Comparison of ENCODE assay signal across 14 cellular contexts in genomic region chr12:32532951-32533350, GRCh38.
DNase-seq lines count a peak whose midpoint lies in the region; ATAC-seq and TF ChIP-seq lines count a peak whose summit lies in the region.
"Had no signal": no experiment of that assay in that cellular context is flagged by ENCODE, and none has a peak within 500 bp of the region (broad histone marks: within the 10 kb centered on the region; RNA-seq: fewer than 3 reads in every experiment).

No MANE protein-coding gene starts in this region.

- no peaks in the 10 kb centered on the region for H3K9me3 ChIP-seq in psoas muscle

- no peaks in the 10 kb centered on the region for H3K27me3 Mint-ChIP-seq in Calu3 (ENCODE audit: unreplicated experiment)
- H3K27me3 Mint-ChIP-seq in activated naive CD4-positive, alpha-beta T cell treated with anti-CD3 and anti-CD28 coated beads, Interleukin-2, amount 10 ng/mL, durations not matched to agents 7 days and 5 days, result peaks cover 31% of the 10 kb centered on the region

- ATAC-seq in psoas muscle, result no peak
- ATAC-seq in GM18909 (IDR thresholded peaks at IDR 0.05; ENCODE audit: poor library complexity, unreplicated experiment), result no peak
- ATAC-seq: K562 had no signal

- no TSS peak for BruUV-seq in Calu3 (replicated peaks; lab: Mats Ljungman, UMichigan)

- no peaks in the 10 kb centered on the region for H3K36me3 ChIP-seq in psoas muscle (ENCODE audit: insufficient read depth in 1 of 2, low read depth in 1 of 2)

- no peaks in the 10 kb centered on the region for H3K9me3 Mint-ChIP-seq in Calu3 (ENCODE audit: low read depth, unreplicated experiment)
- H3K9me3 Mint-ChIP-seq in activated naive CD4-positive, alpha-beta T cell treated with anti-CD3 and anti-CD28 coated beads, Interleukin-2, amount 10 ng/mL, durations not matched to agents 7 days and 5 days, result no peaks in the 10 kb centered on the region
- H3K9me3 Mint-ChIP-seq: nephron progenitor cell had no signal

- peaks cover 60% of the 10 kb centered on the region for H3K4me1 ChIP-seq in psoas muscle

- H3K4me3 Mint-ChIP-seq in Calu3 (ENCODE audit: low read depth, unreplicated experiment), result no peak overlapping the region
- no peak overlapping the region for H3K4me3 Mint-ChIP-seq in activated naive CD4-positive, alpha-beta T cell treated with anti-CD3 and anti-CD28 coated beads, Interleukin-2, amount 10 ng/mL, durations not matched to agents 7 days and 5 days
- H3K4me3 Mint-ChIP-seq: nephron progenitor cell had no signal

- H3K36me3 Mint-ChIP-seq in Calu3 (ENCODE audit: insufficient read depth, unreplicated experiment), result peaks cover 19% of the 10 kb centered on the region
- no peaks in the 10 kb centered on the region for H3K36me3 Mint-ChIP-seq in activated naive CD4-positive, alpha-beta T cell treated with anti-CD3 and anti-CD28 coated beads, Interleukin-2, amount 10 ng/mL, durations not matched to agents 7 days and 5 days

- peak overlapping the region; percentile 28 for H3K27ac Mint-ChIP-seq in Calu3 (ENCODE audit: unreplicated experiment)
- no peak overlapping the region for H3K27ac Mint-ChIP-seq in activated naive CD4-positive, alpha-beta T cell treated with anti-CD3 and anti-CD28 coated beads, Interleukin-2, amount 10 ng/mL, durations not matched to agents 7 days and 5 days
- H3K27ac Mint-ChIP-seq: nephron progenitor cell had no signal

- CTCF ChIA-PET in Calu3 (lab: Charles Lee), result interaction anchor here (0.6 to 2.9 kb wide), 4 partner anchors 10 to 72 kb away, joined by 3 to 14 read pairs (median 8); no protein-coding TSS in a partner anchor
- CTCF ChIA-PET in activated naive CD4-positive, alpha-beta T cell treated with anti-CD3 and anti-CD28 coated beads, Interleukin-2, amount 10 ng/mL, durations not matched to agents 7 days and 5 days (lab: Charles Lee), result no interaction called here

- H3K4me3 ChIP-seq in coronary artery (no peak overlapping the region), psoas muscle (no peak overlapping the region)
- H3K4me3 ChIP-seq: K562, lung had no signal

- no peaks in the 10 kb centered on the region for H3K27me3 ChIP-seq in psoas muscle (ENCODE audit: insufficient read depth in 3 of 3, low read length in 2 of 3)

- TF ChIP-seq CTCF in Calu3 (IDR thresholded peaks at IDR 0.05; ENCODE audit: unreplicated experiment), result no peak
- TF ChIP-seq CTCF in coronary artery (IDR thresholded peaks at IDR 0.05), result no peak
- no peak for TF ChIP-seq CTCF in psoas muscle (IDR thresholded peaks at IDR 0.05)

- H3K4me1 Mint-ChIP-seq in Calu3 (ENCODE audit: low read depth, unreplicated experiment), result peaks cover 35% of the 10 kb centered on the region
- no peaks in the 10 kb centered on the region for H3K4me1 Mint-ChIP-seq in activated naive CD4-positive, alpha-beta T cell treated with anti-CD3 and anti-CD28 coated beads, Interleukin-2, amount 10 ng/mL, durations not matched to agents 7 days and 5 days

- DNase-seq in Calu3 (no peak), NCI-H146 (lab: John Stamatoyannopoulos, UW) (peak; percentile 46), coronary artery (ENCODE audit: low spot score) (no peak), psoas muscle (no peak), HPDE6-E6E7 (ENCODE audit: extremely low spot score) (no peak)
- DNase-seq in activated naive CD4-positive, alpha-beta T cell treated with anti-CD3 and anti-CD28 coated beads, Interleukin-2, amount 10 ng/mL, durations not matched to agents 7 days and 5 days, result no peak
- DNase-seq in activated effector memory CD4-positive, alpha-beta T cell treated with anti-CD3 and anti-CD28 coated beads, Interleukin-2, amount 50 U/mL, for 16 hours, result no peak
- DNase-seq: amniotic stem cell; NCI-H524 treated with DMSO at 0.1 percent for 48 hours; nephron progenitor cell; stimulated activated naive CD4-positive, alpha-beta T cell treated with Interleukin-2 at 50 U/mL for 16 hours had no signal

- H3K27ac ChIP-seq in coronary artery (peak overlapping the region; percentile 67 to 84), psoas muscle (peak overlapping the region; percentile 90)

- intact Hi-C loops in Calu3 (cut with micrococcal nuclease; ENCODE audit: unreplicated experiment) (loop anchor here (5.0 kb wide), 2 partner anchors 56 to 131 kb away; no protein-coding TSS in a partner anchor), psoas muscle (cut with DNase I) (no loop called here)
